In the genomic region with DNA sequence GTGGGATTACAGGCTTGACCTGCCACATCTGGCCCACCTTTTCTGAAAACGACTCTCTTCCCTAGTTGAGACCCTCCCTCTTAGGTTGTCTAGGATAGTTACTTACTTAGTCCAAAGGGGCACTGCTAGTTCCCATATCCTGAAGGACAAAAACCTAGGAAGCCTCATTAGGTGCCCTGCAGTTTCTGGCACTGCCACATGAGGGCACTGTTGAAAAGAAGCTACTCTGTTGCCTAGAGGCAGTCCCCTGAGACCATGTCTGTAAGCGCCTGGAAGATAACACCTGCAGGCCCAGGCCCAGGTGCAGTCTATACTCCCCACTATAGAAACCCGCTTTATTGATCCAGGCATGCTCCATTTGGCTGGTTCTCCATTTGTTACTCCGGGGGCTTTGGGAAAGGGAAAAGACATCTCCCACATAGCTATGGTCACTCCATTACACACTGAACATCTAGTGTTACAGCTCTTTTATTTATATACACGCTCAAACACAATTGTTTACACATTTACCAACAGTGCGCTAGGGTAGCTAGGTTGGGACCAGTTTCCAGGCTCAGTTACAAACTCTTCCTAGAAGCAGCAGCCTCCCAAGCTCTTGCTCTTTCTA, we compare ENCODE assay signal across 8 cellular contexts.
DNase-seq lines count a peak whose midpoint lies in the region; ATAC-seq and TF ChIP-seq lines count a peak whose summit lies in the region.

No MANE protein-coding gene starts in this region.

- H3K4me2 ChIP-seq in MM.1S (ENCODE audit: low read depth, low read length) = no peak overlapping the region

- TF ChIP-seq CTCF in MM.1S (IDR thresholded peaks at IDR 0.05; ENCODE audit: low read length) = peak; percentile 84
- TF ChIP-seq CTCF in activated CD8-positive, alpha-beta T cell treated with anti-CD3 and anti-CD28 coated beads for 36 hours (IDR thresholded peaks at IDR 0.05) = peak; percentile 87

- H3K4me1 ChIP-seq in MM.1S (ENCODE audit: low read length) = no peaks in the 10 kb centered on the region

- POLR2A ChIA-PET in activated CD8-positive, alpha-beta T cell treated with anti-CD3 and anti-CD28 coated beads for 36 hours (lab: Charles Lee) = interaction anchor here (0.6 kb wide), 1 partner anchor 16 kb away, joined by 3 read pairs; no protein-coding TSS in a partner anchor

- intact Hi-C loops in activated CD8-positive, alpha-beta T cell treated with anti-CD3 and anti-CD28 coated beads for 36 hours (cut with micrococcal nuclease) = no loop called here
- intact Hi-C loops in activated T-helper 2 cell treated with anti-CD3 and anti-CD28 coated beads, Interferon-gamma antibody, Interleukin-2, Interleukin-4, amounts not matched to agents 10 μg/mL and 5 μg/mL and 100 μg/mL, durations not matched to agents 14 hours and 24 hours and 36 hours (cut with micrococcal nuclease) = no loop called here

- no peaks in the 10 kb centered on the region for H3K27me3 ChIP-seq in MM.1S (replicated peaks; ENCODE audit: insufficient read depth, low read length)

- no peak for ATAC-seq in activated CD8-positive, alpha-beta T cell treated with anti-CD3 and anti-CD28 coated beads for 36 hours
- ATAC-seq in GM18511 (IDR thresholded peaks at IDR 0.05; ENCODE audit: unreplicated experiment) = no peak
- ATAC-seq in HG03460 (IDR thresholded peaks at IDR 0.05; ENCODE audit: unreplicated experiment) = no peak

- no peaks in the 10 kb centered on the region for H3K9me3 ChIP-seq in MM.1S (replicated peaks; ENCODE audit: insufficient read depth, low read length)

- H3K27ac Mint-ChIP-seq in activated CD8-positive, alpha-beta T cell treated with anti-CD3 and anti-CD28 coated beads for 36 hours = no peak overlapping the region
- no peak overlapping the region for H3K27ac Mint-ChIP-seq in activated T-helper 2 cell treated with anti-CD3 and anti-CD28 coated beads, Interferon-gamma antibody, Interleukin-2, Interleukin-4, amounts not matched to agents 10 μg/mL and 5 μg/mL and 100 μg/mL, durations not matched to agents 14 hours and 24 hours and 36 hours

- DNase-seq in NCI-H1694 (lab: John Stamatoyannopoulos, UW) (peak; percentile 12), NCI-H1694 treated with DMSO at 0.1 percent for 48 hours (lab: John Stamatoyannopoulos, UW) (no peak), MM.1S (peak; percentile 17), iPS-NIHi7 (ENCODE audit: extremely low spot score) (peak; percentile 81)
- DNase-seq in activated CD8-positive, alpha-beta T cell treated with anti-CD3 and anti-CD28 coated beads for 36 hours = peak; percentile 63
- no peak for DNase-seq in activated T-helper 2 cell treated with anti-CD3 and anti-CD28 coated beads, Interferon-gamma antibody, Interleukin-2, Interleukin-4, amounts not matched to agents 10 μg/mL and 5 μg/mL and 100 μg/mL, durations not matched to agents 14 hours and 24 hours and 36 hours (ENCODE audit: low spot score)

- no peaks in the 10 kb centered on the region for H3K36me3 Mint-ChIP-seq in activated CD8-positive, alpha-beta T cell treated with anti-CD3 and anti-CD28 coated beads for 36 hours (ENCODE audit: low read depth)
- H3K36me3 Mint-ChIP-seq in activated T-helper 2 cell treated with anti-CD3 and anti-CD28 coated beads, Interferon-gamma antibody, Interleukin-2, Interleukin-4, amounts not matched to agents 10 μg/mL and 5 μg/mL and 100 μg/mL, durations not matched to agents 14 hours and 24 hours and 36 hours (ENCODE audit: low read depth) = no peaks in the 10 kb centered on the region

- H3K4me3 ChIP-seq in MM.1S (ENCODE audit: low read length) = no peak overlapping the region

- no peak overlapping the region for H3K27ac ChIP-seq in MM.1S (ENCODE audit: low read length)

- no peaks in the 10 kb centered on the region for H3K79me2 ChIP-seq in MM.1S (ENCODE audit: low read length)

- no peaks in the 10 kb centered on the region for H3K4me1 Mint-ChIP-seq in activated CD8-positive, alpha-beta T cell treated with anti-CD3 and anti-CD28 coated beads for 36 hours (ENCODE audit: low read depth)
- no peaks in the 10 kb centered on the region for H3K4me1 Mint-ChIP-seq in activated T-helper 2 cell treated with anti-CD3 and anti-CD28 coated beads, Interferon-gamma antibody, Interleukin-2, Interleukin-4, amounts not matched to agents 10 μg/mL and 5 μg/mL and 100 μg/mL, durations not matched to agents 14 hours and 24 hours and 36 hours (ENCODE audit: low read depth)

- H3K27me3 Mint-ChIP-seq in activated CD8-positive, alpha-beta T cell treated with anti-CD3 and anti-CD28 coated beads for 36 hours = peaks cover 2% of the 10 kb centered on the region
- H3K27me3 Mint-ChIP-seq in activated T-helper 2 cell treated with anti-CD3 and anti-CD28 coated beads, Interferon-gamma antibody, Interleukin-2, Interleukin-4, amounts not matched to agents 10 μg/mL and 5 μg/mL and 100 μg/mL, durations not matched to agents 14 hours and 24 hours and 36 hours (ENCODE audit: low read depth) = peaks cover 5% of the 10 kb centered on the region

- H4K20me1 ChIP-seq in MM.1S (ENCODE audit: insufficient read depth, low read length) = no peaks in the 10 kb centered on the region

- H3K36me3 ChIP-seq in MM.1S (replicated peaks; ENCODE audit: insufficient read depth, low read length) = no peaks in the 10 kb centered on the region

- no peak overlapping the region for H2AFZ ChIP-seq in MM.1S (ENCODE audit: low read length)

- CTCF ChIA-PET in activated CD8-positive, alpha-beta T cell treated with anti-CD3 and anti-CD28 coated beads for 36 hours (lab: Charles Lee) = interaction anchor here (0.6 to 1.6 kb wide), 22 partner anchors 9 to 336 kb away, joined by 3 to 13 read pairs (median 4); no protein-coding TSS in a partner anchor

- peaks cover 4% of the 10 kb centered on the region for H3K9me3 Mint-ChIP-seq in activated CD8-positive, alpha-beta T cell treated with anti-CD3 and anti-CD28 coated beads for 36 hours
- peaks cover 7% of the 10 kb centered on the region for H3K9me3 Mint-ChIP-seq in activated T-helper 2 cell treated with anti-CD3 and anti-CD28 coated beads, Interferon-gamma antibody, Interleukin-2, Interleukin-4, amounts not matched to agents 10 μg/mL and 5 μg/mL and 100 μg/mL, durations not matched to agents 14 hours and 24 hours and 36 hours

- H3K9me2 ChIP-seq in MM.1S (replicated peaks; ENCODE audit: insufficient read depth, low read length) = no peaks in the 10 kb centered on the region

- H3K4me3 Mint-ChIP-seq in activated CD8-positive, alpha-beta T cell treated with anti-CD3 and anti-CD28 coated beads for 36 hours = no peak overlapping the region
- H3K4me3 Mint-ChIP-seq in activated T-helper 2 cell treated with anti-CD3 and anti-CD28 coated beads, Interferon-gamma antibody, Interleukin-2, Interleukin-4, amounts not matched to agents 10 μg/mL and 5 μg/mL and 100 μg/mL, durations not matched to agents 14 hours and 24 hours and 36 hours (ENCODE audit: low read depth) = no peak overlapping the region

- H3F3A ChIP-seq in MM.1S (ENCODE audit: insufficient read depth, low read length) = no peaks in the 10 kb centered on the region

- no peak overlapping the region for H3K9ac ChIP-seq in MM.1S (ENCODE audit: low read length)

Comparison
In these comparisons a context has a peak if more than half of its experiments do, and no peak if none do; other contexts are left out.
1. DNase-seq: peak in NCI-H1694 (single experiment), MM.1S (single experiment), activated CD8-positive, alpha-beta T cell treated with anti-CD3 and anti-CD28 coated beads for 36 hours (single experiment) and iPS-NIHi7 (single experiment); none in NCI-H1694 treated with DMSO at 0.1 percent for 48 hours (single experiment) and activated T-helper 2 cell treated with anti-CD3 and anti-CD28 coated beads, Interferon-gamma antibody, Interleukin-2, Interleukin-4, amounts not matched to agents 10 μg/mL and 5 μg/mL and 100 μg/mL, durations not matched to agents 14 hours and 24 hours and 36 hours (single experiment).